15 cellular contexts compared by ENCODE assay signal in genomic region chr7:106179256-106179655, GRCh38.
DNase-seq lines count a peak whose midpoint lies in the region; ATAC-seq, FAIRE-seq and TF ChIP-seq lines count a peak whose summit lies in the region.
"Had no signal": no experiment of that assay in that cellular context is flagged by ENCODE, and none has a peak within 500 bp of the region (broad histone marks: within the 10 kb centered on the region; RNA-seq: fewer than 3 reads in every experiment).

No MANE protein-coding gene starts in this region.

- H4K20me1 ChIP-seq in PC-3 (ENCODE audit: low read length) = no peaks in the 10 kb centered on the region
- no peaks in the 10 kb centered on the region for H4K20me1 ChIP-seq in HepG2 (ENCODE audit: insufficient read depth, low read length)

- CTCF ChIA-PET in MCF 10A (lab: Yijun Ruan, JAX) = interaction anchor here (0.6 to 7.7 kb wide), 18 partner anchors 9 to 1415 kb away, joined by 3 to 346 read pairs (median 4); partner anchors contain the start of gene NAMPT
- CTCF ChIA-PET in PC-3 (lab: Charles Lee) = interaction anchor here (0.8 to 4.6 kb wide), 5 partner anchors 37 to 558 kb away, joined by 3 to 117 read pairs (median 4); partner anchors contain the start of gene NAMPT
- CTCF ChIA-PET in HepG2 (lab: Yijun Ruan, JAX; ENCODE audit: low intra/inter-chr PET ratio, low total read pairs) = no interaction called here

- H3K4me1 ChIP-seq in breast epithelium = peaks cover 0 to 11% of the 10 kb centered on the region in 2 donors
- H3K4me1 ChIP-seq in PC-3 (ENCODE audit: insufficient read depth, low read length) = peaks cover 20% of the 10 kb centered on the region
- H3K4me1 ChIP-seq in HepG2 (ENCODE audit: insufficient read depth, low read length) = no peaks in the 10 kb centered on the region
- H3K4me1 ChIP-seq in skeletal muscle tissue (ENCODE audit: control insufficient read depth in 3 of 3, insufficient read depth in 3 of 3, low read length in 3 of 3) = peaks cover 19 to 26% (median 22%) of the 10 kb centered on the region in 3 donors

- H3K9me3 Mint-ChIP-seq in MCF 10A (ENCODE audit: unreplicated experiment) = no peaks in the 10 kb centered on the region
- H3K9me3 Mint-ChIP-seq: T-cell had no signal

- WGBS in HepG2 (ENCODE audit: low lambda C conversion rate) = 28% methylated on average over 3 of the region's 4 CpGs

- H3K79me2 ChIP-seq in PC-3 (ENCODE audit: low read length) (no peaks in the 10 kb centered on the region), HepG2 (ENCODE audit: insufficient read depth, low read length) (no peaks in the 10 kb centered on the region)

- TF ChIP-seq EP300 in HepG2 (IDR thresholded peaks at IDR 0.05; ENCODE audit: low read depth in 2 of 2, low read length in 2 of 2) (no peak), HepG2 (CRISPR knock-in tag; IDR thresholded peaks at IDR 0.05; ENCODE audit: borderline replicate concordance) (no peak)

- peaks cover 16% of the 10 kb centered on the region for H3K4me1 Mint-ChIP-seq in MCF 10A (ENCODE audit: insufficient read depth, unreplicated experiment)

- H3K36me3 ChIP-seq in breast epithelium = no peaks in the 10 kb centered on the region
- H3K36me3 ChIP-seq in PC-3 (ENCODE audit: low read depth, low read length) = no peaks in the 10 kb centered on the region
- H3K36me3 ChIP-seq in HepG2 (replicated peaks in 1 of 2; ENCODE audit: control insufficient read depth in 1 of 2, insufficient read depth in 2 of 2, low read length in 2 of 2) = no peaks in the 10 kb centered on the region
- H3K36me3 ChIP-seq in skeletal muscle tissue (ENCODE audit: control insufficient read depth in 3 of 3, insufficient read depth in 3 of 3, low read length in 3 of 3) = no peaks in the 10 kb centered on the region

- no peaks in the 10 kb centered on the region for H3F3A ChIP-seq in PC-3 (ENCODE audit: low read length, unreplicated experiment)

- no peaks in the 10 kb centered on the region for H3K9me2 ChIP-seq in PC-3 (replicated peaks; ENCODE audit: low read length)

- no peak overlapping the region for H3K4me3 Mint-ChIP-seq in MCF 10A (ENCODE audit: unreplicated experiment)
- H3K4me3 Mint-ChIP-seq: CD14-positive monocyte, T-cell had no signal

- TF ChIP-seq RAD21 in HepG2 (CRISPR knock-in tag; IDR thresholded peaks at IDR 0.05) = no peak

- H2AFZ ChIP-seq in PC-3 (ENCODE audit: low read length) = no peak overlapping the region
- no peak overlapping the region for H2AFZ ChIP-seq in HepG2 (ENCODE audit: low read length)
- H2AFZ ChIP-seq: PC-9 had no signal

- H3K9me3 ChIP-seq in breast epithelium (no peaks in the 10 kb centered on the region), PC-3 (ENCODE audit: low read length) (no peaks in the 10 kb centered on the region), HepG2 (ENCODE audit: low read length) (no peaks in the 10 kb centered on the region), skeletal muscle tissue (ENCODE audit: control insufficient read depth in 3 of 3, low read length in 3 of 3) (no peaks in the 10 kb centered on the region)

- H3K9ac ChIP-seq in PC-3 (ENCODE audit: low read length) (no peak overlapping the region), HepG2 (ENCODE audit: insufficient read depth, low read depth, low read length) (no peak overlapping the region), skeletal muscle tissue (ENCODE audit: low read depth in 1 of 3, low read length in 3 of 3) (no peak overlapping the region)

- DNase-seq in breast epithelium (ENCODE audit: low spot score in 2 of 2) (no peak), MCF 10A (ENCODE audit: unreplicated experiment) (no peak), PC-3 (no peak), HepG2 (ENCODE audit: low spot score) (no peak), OCI-M2 (lab: John Stamatoyannopoulos, UW; ENCODE audit: unreplicated experiment) (no peak)
- DNase-seq: H7, KG1, MV-4-11, NCI-H1105 treated with DMSO at 0.1 percent for 48 hours, T-cell had no signal

- intact Hi-C loops in breast epithelium (cut with DNase I; ENCODE audit: low total_unique reads) (no loop called here), MCF 10A (cut with micrococcal nuclease) (loop anchor here (5.0 to 10.0 kb wide), 5 partner anchors 73 to 976 kb away; no protein-coding TSS in a partner anchor), PC-3 (cut with micrococcal nuclease) (loop anchor here (1.0 to 10.0 kb wide), 7 partner anchors 17 to 966 kb away; partner anchors contain the start of genes NAMPT and RINT1), HepG2 (cut with micrococcal nuclease; ENCODE audit: unreplicated experiment) (no loop called here)

- FAIRE-seq in HepG2 (lab: Jason Lieb, UNC) = no peak

- in situ Hi-C loops in HepG2 (cut with HindIII; ENCODE audit: extremely low pct_ligation_motif_present, low pct_unique_long_range_greater_than_20kb) = loop anchor here (5.0 kb wide), 3 partner anchors 188 to 553 kb away; no protein-coding TSS in a partner anchor

- H3K27me3 ChIP-seq in breast epithelium (no peaks in the 10 kb centered on the region), PC-3 (ENCODE audit: low read length) (no peaks in the 10 kb centered on the region), HepG2 (ENCODE audit: control insufficient read depth in 1 of 2, insufficient read depth in 2 of 2, low read length in 2 of 2) (peaks cover 0 to 20% of the 10 kb centered on the region in 2 experiments; a peak in 4 of 5 replicates), skeletal muscle tissue (ENCODE audit: control insufficient read depth in 3 of 3, insufficient read depth in 3 of 3, low read length in 3 of 3) (no peaks in the 10 kb centered on the region)

- H3K4me3 ChIP-seq in breast epithelium = no peak overlapping the region
- H3K4me3 ChIP-seq in PC-3 (ENCODE audit: low read length) = no peak overlapping the region
- no peak overlapping the region for H3K4me3 ChIP-seq in HepG2 (replicated peaks in 1 of 3; ENCODE audit: insufficient read depth in 1 of 3, low read depth in 2 of 3, low read length in 3 of 3)
- H3K4me3 ChIP-seq in skeletal muscle tissue (ENCODE audit: low read length in 3 of 3) = no peak overlapping the region
- H3K4me3 ChIP-seq: PC-9 had no signal

- no TSS peak for BruUV-seq in MCF 10A (replicated peaks; lab: Mats Ljungman, UMichigan)
- TSS peak; percentile 40 for BruUV-seq in PC-3 (replicated peaks; lab: Mats Ljungman, UMichigan)
- no TSS peak for BruUV-seq in HepG2 (replicated peaks; lab: Mats Ljungman, UMichigan)

- no peak for TF ChIP-seq CTCF in breast epithelium (IDR thresholded peaks at IDR 0.05)
- no peak for TF ChIP-seq CTCF in MCF 10A (IDR thresholded peaks at IDR 0.05; ENCODE audit: unreplicated experiment)
- TF ChIP-seq CTCF in PC-3 (conservative IDR thresholded peaks at IDR 0.05; ENCODE audit: low read depth, low read length) = no peak
- TF ChIP-seq CTCF in HepG2 (CRISPR knock-in tag; IDR thresholded peaks at IDR 0.05) = no peak

- peak overlapping the region; percentile 32 for H3K4me2 ChIP-seq in PC-3 (ENCODE audit: low read length)
- no peak overlapping the region for H3K4me2 ChIP-seq in HepG2 (ENCODE audit: low read depth, low read length)
- H3K4me2 ChIP-seq: PC-9 had no signal

- H3K27me3 Mint-ChIP-seq in MCF 10A (ENCODE audit: insufficient read depth, unreplicated experiment) = peaks cover 11% of the 10 kb centered on the region

- POLR2A ChIA-PET in MCF 10A (lab: Yijun Ruan, JAX) = interaction anchor here (0.5 to 3.4 kb wide), 6 partner anchors 12 to 284 kb away, joined by 3 to 39 read pairs (median 4); partner anchors contain the start of gene NAMPT
- POLR2A ChIA-PET in PC-3 (lab: Charles Lee; ENCODE audit: unreplicated experiment) = interaction anchor here (0.5 to 0.6 kb wide), 2 partner anchors 167 to 578 kb away, joined by 3 read pairs; no protein-coding TSS in a partner anchor
- POLR2A ChIA-PET in HepG2 (lab: Yijun Ruan, JAX) = no interaction called here

- no peaks in the 10 kb centered on the region for H3K36me3 Mint-ChIP-seq in MCF 10A (ENCODE audit: insufficient read depth, unreplicated experiment)
- H3K36me3 Mint-ChIP-seq: CD14-positive monocyte, T-cell had no signal

- H3K27ac Mint-ChIP-seq in MCF 10A (ENCODE audit: low read depth, unreplicated experiment) = no peak overlapping the region
- H3K27ac Mint-ChIP-seq: CD14-positive monocyte, T-cell had no signal

- H3K27ac ChIP-seq in breast epithelium = peak overlapping the region; percentile 72 to 75
- H3K27ac ChIP-seq in PC-3 (ENCODE audit: low read length) = no peak overlapping the region
- H3K27ac ChIP-seq in HepG2 (ENCODE audit: extremely low read length, insufficient read depth, low read length) = no peak overlapping the region
- H3K27ac ChIP-seq in skeletal muscle tissue (ENCODE audit: low read depth, low read length) = peak overlapping the region; percentile 83
- H3K27ac ChIP-seq: PC-9, RWPE1 had no signal

- ATAC-seq in PC-3 (peak; percentile 1; the same call in 1 of the 2 replicates), HepG2 (no peak), GM18502 (IDR thresholded peaks at IDR 0.05; ENCODE audit: poor library complexity, unreplicated experiment) (no peak)
- ATAC-seq: T-cell had no signal

- no peak for TF ChIP-seq POLR2A in breast epithelium (IDR thresholded peaks at IDR 0.05)
- TF ChIP-seq POLR2A in HepG2 (IDR thresholded peaks at IDR 0.05; ENCODE audit: insufficient read depth in 1 of 2, low read depth in 2 of 2, low read length in 2 of 2) = no peak

TF ChIP-seq in HepG2, 621 proteins besides CTCF, POLR2A, EP300 and RAD21:
- TF ChIP-seq ZNF629 (CRISPR knock-in tag; conservative IDR thresholded peaks at IDR 0.05) (peak; percentile 52), EHMT2 (IDR thresholded peaks at IDR 0.05; ENCODE audit: borderline replicate concordance, low read depth, low read length) (no peak)

Comparison
In these comparisons a context has a peak if more than half of its experiments do, and no peak if none do; other contexts are left out.
1. intact Hi-C loops: an anchor here in MCF 10A (5.0 to 10.0 kb wide) and PC-3 (1.0 to 10.0 kb wide); none called in breast epithelium and HepG2.
2. H3K27ac ChIP-seq: peak in breast epithelium (2 of 2) and skeletal muscle tissue (single experiment); none in PC-3 (single experiment) and HepG2 (single experiment).